ENCODE assay signal across 26 cellular contexts in genomic region chr20:55166063-55166462, GRCh38.
A peak's percentile ranks its signal among the peaks of the same experiment; 100 is the strongest.
DNase-seq lines count a peak whose midpoint lies in the region.
"Had no signal": no experiment of that assay in that cellular context is flagged by ENCODE, and none has a peak within 500 bp of the region (broad histone marks: within the 10 kb centered on the region; RNA-seq: fewer than 3 reads in every experiment).

No MANE protein-coding gene starts in this region.

- in situ Hi-C loops in HAP-1 (cut with MboI; ENCODE audit: low sequenced_read_pairs), result no loop called here

- no peaks in the 10 kb centered on the region for H3K4me1 ChIP-seq in HAP-1
- H3K4me1 ChIP-seq: colonic mucosa, left ventricle myocardium inferior, prostate gland, sigmoid colon, tibial nerve had no signal

- DNase-seq in ELF-1 (ENCODE audit: low read depth, low spot score), result peak; percentile 80
- DNase-seq in NCI-H146 treated with DMSO at 0.1 percent for 48 hours (lab: John Stamatoyannopoulos, UW; ENCODE audit: unreplicated experiment), result peak; percentile 100
- DNase-seq in RPMI8226, result peak; percentile 36
- DNase-seq in iPS-NIHi7 (ENCODE audit: extremely low spot score), result peak; percentile 34
- no peak for DNase-seq in DMS53 (lab: John Stamatoyannopoulos, UW)
- no peak for DNase-seq in HAP-1 (ENCODE audit: low spot score in 2 of 2)
- DNase-seq in middle frontal gyrus (ENCODE audit: extremely low spot score, low spot score), result no peak
- DNase-seq in stimulated activated CD4-positive, alpha-beta T cell treated with anti-CD3 and anti-CD28 coated beads, Interleukin-4, amount 100 ng/mL, for 24 hours, result no peak
- DNase-seq: activated CD4-positive, alpha-beta T cell treated with anti-CD3 and anti-CD28 coated beads for 4 hours; activated naive CD4-positive, alpha-beta T cell treated with anti-CD3 and anti-CD28 coated beads, Interleukin-2, amount 50 U/mL, for 16 hours; amniotic stem cell; CD4-positive, alpha-beta memory T cell; colonic mucosa; effector CD8-positive, alpha-beta T cell; hypothalamus; Karpas-422; left ventricle myocardium inferior; mesenchymal stem cell; NCI-H1436 treated with DMSO at 0.1 percent for 48 hours; NCI-H524; nucleus accumbens; sigmoid colon; stimulated activated CD4-positive, alpha-beta T cell treated with anti-CD3 and anti-CD28 coated beads, Interleukin-4, amount 100 ng/mL, for 1 hour; WERI-Rb-1 had no signal

- H3K4me3 ChIP-seq in HAP-1, result no peak overlapping the region
- H3K4me3 ChIP-seq: colonic mucosa, left ventricle myocardium inferior, prostate gland, sigmoid colon, tibial nerve had no signal

- H3K36me3 ChIP-seq in HAP-1 (replicated peaks), result no peaks in the 10 kb centered on the region
- H3K36me3 ChIP-seq: colonic mucosa, left ventricle myocardium inferior, prostate gland, sigmoid colon, tibial nerve, WERI-Rb-1 had no signal

- no peaks in the 10 kb centered on the region for H3K9me3 ChIP-seq in HAP-1
- H3K9me3 ChIP-seq: colonic mucosa, left ventricle myocardium inferior, prostate gland, sigmoid colon, tibial nerve had no signal

- no peaks in the 10 kb centered on the region for H3K27me3 ChIP-seq in HAP-1 (ENCODE audit: low read depth)
- H3K27me3 ChIP-seq: colonic mucosa, sigmoid colon, tibial nerve had no signal

Comparison
In these comparisons a context has a peak if more than half of its experiments do, and no peak if none do; other contexts are left out.
1. DNase-seq: peak in ELF-1 (single experiment), NCI-H146 treated with DMSO at 0.1 percent for 48 hours (single experiment), RPMI8226 (single experiment) and iPS-NIHi7 (single experiment); none in DMS53 (single experiment), HAP-1 (0 of 2), middle frontal gyrus (single experiment) and stimulated activated CD4-positive, alpha-beta T cell treated with anti-CD3 and anti-CD28 coated beads, Interleukin-4, amount 100 ng/mL, for 24 hours (single experiment).